In genomic region chr5:29805804-29806203, GRCh38 we compare ENCODE assay signal across 8 cellular contexts.
"Had no signal": no experiment of that assay in that cellular context is flagged by ENCODE, and none has a peak within 500 bp of the region (broad histone marks: within the 10 kb centered on the region; RNA-seq: fewer than 3 reads in every experiment).

No MANE protein-coding gene starts in this region.

- DNase-seq: GDM1, GF-D8 had no signal

- ATAC-seq: GM12878 had no signal

- H3K4me3 ChIP-seq: GM12878 had no signal

- FAIRE-seq: G401.6, GM12878, GM12891, GM12892, GM18507, GM19239 had no signal
